Comparison of ENCODE assay signal across 20 cellular contexts in genomic region chr10:43212043-43212721, GRCh38. TPM values are rescaled to one million over a fixed set of nuclear protein-coding genes. Genes with fewer than 3 reads are reported as not detected.
DNase-seq lines count a peak whose midpoint lies in the region; ATAC-seq, FAIRE-seq and TF ChIP-seq lines count a peak whose summit lies in the region.
"Had no signal": no experiment of that assay in that cellular context is flagged by ENCODE, and none has a peak within 500 bp of the region (broad histone marks: within the 10 kb centered on the region; RNA-seq: fewer than 3 reads in every experiment).

No MANE protein-coding gene starts in this region.

- DNase-seq in right lobe of liver, result peak in 2 of 3 donors; percentile 5 to 40
- DNase-seq in HepG2 (ENCODE audit: low spot score), result no peak
- no peak for DNase-seq in neuronal stem cell (ENCODE audit: low spot score)
- DNase-seq in T-helper 17 cell, result no peak
- no peak for DNase-seq in T-helper 9 cell
- DNase-seq in ACHN, result no peak
- DNase-seq: GM23248; mesenchymal stem cell; NCI-H2029 treated with DMSO at 0.1 percent for 48 hours; NCI-H524; stimulated activated naive CD4-positive, alpha-beta T cell; transverse colon had no signal

- no peaks in the 10 kb centered on the region for H3K79me2 ChIP-seq in HepG2 (ENCODE audit: insufficient read depth, low read length)

- FAIRE-seq in HepG2 (lab: Jason Lieb, UNC), result no peak

- peak overlapping the region; percentile 87 for H4K8ac ChIP-seq in neuronal stem cell (ENCODE audit: low read depth, low read length)

- H3K27ac Mint-ChIP-seq in T-helper 17 cell, result no peak overlapping the region
- H3K27ac Mint-ChIP-seq: IgD-negative memory B cell had no signal

- H2BK15ac ChIP-seq in neuronal stem cell (ENCODE audit: low read length), result peak overlapping the region; percentile 72

- H3K18ac ChIP-seq in neuronal stem cell (ENCODE audit: low read length), result peak overlapping the region; percentile 13

- H2AFZ ChIP-seq in HepG2 (ENCODE audit: low read length) (no peak overlapping the region), neuronal stem cell (ENCODE audit: low read length) (no peak overlapping the region)
- H2AFZ ChIP-seq: GM23248 had no signal

- no peak overlapping the region for H2BK12ac ChIP-seq in neuronal stem cell (ENCODE audit: low read length)

- H3K27me3 ChIP-seq in right lobe of liver (no peaks in the 10 kb centered on the region), HepG2 (ENCODE audit: control insufficient read depth in 1 of 2, insufficient read depth in 2 of 2, low read length in 2 of 2) (peaks cover 9 to 31% of the 10 kb centered on the region in 2 experiments; a peak in 3 of 5 replicates), gastroesophageal sphincter (peaks cover 15% of the 10 kb centered on the region), neuronal stem cell (ENCODE audit: control insufficient read depth in 3 of 3, insufficient read depth in 3 of 3, low read depth in 1 of 3, low read length in 3 of 3) (peaks cover 0 to 46% (median 0%) of the 10 kb centered on the region in 3 experiments)
- H3K27me3 ChIP-seq: SJSA1, transverse colon had no signal

- H3K4me2 ChIP-seq in HepG2 (ENCODE audit: low read depth, low read length), result no peak overlapping the region
- no peak overlapping the region for H3K4me2 ChIP-seq in neuronal stem cell (ENCODE audit: insufficient read depth, low read length, poor library complexity, severe bottlenecking)

- H4K91ac ChIP-seq in neuronal stem cell (ENCODE audit: low read depth, low read length, poor library complexity), result no peak overlapping the region

- TF ChIP-seq CTCF in right lobe of liver (IDR thresholded peaks at IDR 0.05) (no peak), HepG2 (CRISPR knock-in tag; IDR thresholded peaks at IDR 0.05) (no peak), gastroesophageal sphincter (IDR thresholded peaks at IDR 0.05) (no peak)

- no TSS peak for BruUV-seq in HepG2 (replicated peaks; lab: Mats Ljungman, UMichigan)

- no peak for ATAC-seq in right lobe of liver
- ATAC-seq in HepG2, result no peak
- peak; percentile 22 for ATAC-seq in gastroesophageal sphincter
- no peak for ATAC-seq in T-helper 17 cell
- ATAC-seq in HG03196 (IDR thresholded peaks at IDR 0.05; ENCODE audit: unreplicated experiment), result no peak
- ATAC-seq: esophagus mucosa had no signal

- no peak overlapping the region for H3K4me3 ChIP-seq in right lobe of liver
- no peak overlapping the region for H3K4me3 ChIP-seq in HepG2 (replicated peaks in 1 of 3; ENCODE audit: insufficient read depth in 1 of 3, low read depth in 2 of 3, low read length in 3 of 3)
- H3K4me3 ChIP-seq in gastroesophageal sphincter, result no peak overlapping the region
- no peak overlapping the region for H3K4me3 ChIP-seq in neuronal stem cell (ENCODE audit: low read length in 2 of 2)
- H3K4me3 ChIP-seq: GM23248, SJSA1, transverse colon had no signal

- 78% methylated on average over 5 of the region's 13 CpGs for WGBS in right lobe of liver (ENCODE audit: insufficient coverage, low coverage, low lambda C conversion rate, missing lambda C conversion rate)
- 9% methylated on average over 6 of the region's 13 CpGs for WGBS in HepG2 (ENCODE audit: low lambda C conversion rate)
- 100% methylated on average over 1 of the region's 13 CpGs; no CpG with 5 or more reads in 1 of the 2 donors for WGBS in gastroesophageal sphincter (ENCODE audit: low coverage in 1 of 2), 2 donors
- WGBS in neuronal stem cell (ENCODE audit: extremely low coverage in 2 of 2, insufficient read length in 2 of 2, insufficient replicate concordance in 1 of 2), 2 donors, result no CpG with 5 or more reads among the region's 13 CpGs

- H3K27me3 Mint-ChIP-seq in T-helper 17 cell, result peaks cover 8% of the 10 kb centered on the region
- H3K27me3 Mint-ChIP-seq: CD8-positive, alpha-beta memory T cell; natural killer cell treated with Interleukin-12 subunit alpha and Interleukin-12 subunit beta and Interleukin-15 and Interleukin-18, amount 100 ng/mL, for 72 hours had no signal

- H3K4me1 ChIP-seq in right lobe of liver, result no peaks in the 10 kb centered on the region
- no peaks in the 10 kb centered on the region for H3K4me1 ChIP-seq in HepG2 (ENCODE audit: insufficient read depth, low read length)
- no peaks in the 10 kb centered on the region for H3K4me1 ChIP-seq in gastroesophageal sphincter
- peaks cover 0 to 14% of the 10 kb centered on the region in 2 donors for H3K4me1 ChIP-seq in neuronal stem cell (ENCODE audit: control insufficient read depth in 2 of 2, insufficient read depth in 1 of 2, low read depth in 1 of 2, low read length in 2 of 2)
- H3K4me1 ChIP-seq: SJSA1, transverse colon had no signal

- no peaks in the 10 kb centered on the region for H3K79me1 ChIP-seq in neuronal stem cell (ENCODE audit: low read depth, low read length)

- peak overlapping the region; percentile 47 for H2AK5ac ChIP-seq in neuronal stem cell (ENCODE audit: low read depth, low read length)

- H3K9me3 ChIP-seq in right lobe of liver, result no peaks in the 10 kb centered on the region
- H3K9me3 ChIP-seq in HepG2 (ENCODE audit: low read length), result no peaks in the 10 kb centered on the region
- no peaks in the 10 kb centered on the region for H3K9me3 ChIP-seq in gastroesophageal sphincter
- H3K9me3 ChIP-seq in neuronal stem cell (replicated peaks in 1 of 2; ENCODE audit: control insufficient read depth in 2 of 2, insufficient read depth in 1 of 2, low read depth in 1 of 2, low read length in 2 of 2), result no peaks in the 10 kb centered on the region
- no peaks in the 10 kb centered on the region for H3K9me3 ChIP-seq in T-helper 17 cell (ENCODE audit: control insufficient read depth, low read length, poor library complexity, severe bottlenecking)
- H3K9me3 ChIP-seq: SJSA1, transverse colon had no signal

- intact Hi-C loops in right lobe of liver (cut with DNase I), result no loop called here
- intact Hi-C loops in HepG2 (cut with micrococcal nuclease; ENCODE audit: unreplicated experiment), result no loop called here

- H2BK120ac ChIP-seq in neuronal stem cell (ENCODE audit: low read depth, low read length), result no peak overlapping the region

- H3K4me1 Mint-ChIP-seq in T-helper 17 cell, result no peaks in the 10 kb centered on the region
- H3K4me1 Mint-ChIP-seq: IgD-negative memory B cell had no signal

- H3K4me3 Mint-ChIP-seq in T-helper 17 cell, result no peak overlapping the region
- H3K4me3 Mint-ChIP-seq: CD8-positive, alpha-beta memory T cell; IgD-negative memory B cell; natural killer cell treated with Interleukin-12 subunit alpha and Interleukin-12 subunit beta and Interleukin-15 and Interleukin-18, amount 100 ng/mL, for 72 hours had no signal

- POLR2A ChIA-PET in HepG2 (lab: Yijun Ruan, JAX), result no interaction called here

- H3K9ac ChIP-seq in HepG2 (ENCODE audit: insufficient read depth, low read depth, low read length) (no peak overlapping the region), neuronal stem cell (ENCODE audit: low read depth, low read length, poor library complexity) (no peak overlapping the region)
- H3K9ac ChIP-seq: GM23248 had no signal

- H2BK5ac ChIP-seq in neuronal stem cell (ENCODE audit: low read length), result no peak overlapping the region

- TF ChIP-seq POLR2A in right lobe of liver (IDR thresholded peaks at IDR 0.05) (no peak), HepG2 (IDR thresholded peaks at IDR 0.05; ENCODE audit: insufficient read depth in 1 of 2, low read depth in 2 of 2, low read length in 2 of 2) (no peak), gastroesophageal sphincter (IDR thresholded peaks at IDR 0.05) (no peak)

- no peaks in the 10 kb centered on the region for H3K36me3 ChIP-seq in right lobe of liver
- H3K36me3 ChIP-seq in HepG2 (replicated peaks in 1 of 2; ENCODE audit: control insufficient read depth in 1 of 2, insufficient read depth in 2 of 2, low read length in 2 of 2), result no peaks in the 10 kb centered on the region
- no peaks in the 10 kb centered on the region for H3K36me3 ChIP-seq in gastroesophageal sphincter
- no peaks in the 10 kb centered on the region for H3K36me3 ChIP-seq in neuronal stem cell (replicated peaks in 1 of 2; ENCODE audit: control insufficient read depth in 2 of 2, insufficient read depth in 2 of 2, low read length in 2 of 2)
- H3K36me3 ChIP-seq: SJSA1, transverse colon had no signal

- H3K23ac ChIP-seq in neuronal stem cell (ENCODE audit: low read depth, low read length, poor library complexity), result no peak overlapping the region

- H3K27ac ChIP-seq in right lobe of liver, result no peak overlapping the region
- no peak overlapping the region for H3K27ac ChIP-seq in HepG2 (ENCODE audit: extremely low read length, insufficient read depth, low read length)
- peak overlapping the region in 1 of 4 donors; percentile 26 for H3K27ac ChIP-seq in gastroesophageal sphincter
- no peak overlapping the region for H3K27ac ChIP-seq in neuronal stem cell (replicated peaks; ENCODE audit: low read length)
- H3K27ac ChIP-seq: GM23248, SJSA1, transverse colon had no signal

- no peaks in the 10 kb centered on the region for H4K20me1 ChIP-seq in HepG2 (ENCODE audit: insufficient read depth, low read length)

- in situ Hi-C loops in HepG2 (cut with HindIII; ENCODE audit: extremely low pct_ligation_motif_present, low pct_unique_long_range_greater_than_20kb), result no loop called here
- in situ Hi-C loops in ACHN (cut with HindIII; ENCODE audit: low pct_ligation_motif_present, low pct_unique_long_range_greater_than_20kb, low sequenced_read_pairs), result no loop called here

- no peak for TF ChIP-seq EP300 in HepG2 (IDR thresholded peaks at IDR 0.05; ENCODE audit: low read depth in 2 of 2, low read length in 2 of 2)
- TF ChIP-seq EP300 in HepG2 (CRISPR knock-in tag; IDR thresholded peaks at IDR 0.05; ENCODE audit: borderline replicate concordance), result no peak
- TF ChIP-seq EP300 in gastroesophageal sphincter (IDR thresholded peaks at IDR 0.05), result no peak

- no peak overlapping the region for H3K4ac ChIP-seq in neuronal stem cell (ENCODE audit: low read length)

- no peaks in the 10 kb centered on the region for H3K36me3 Mint-ChIP-seq in T-helper 17 cell (ENCODE audit: low read depth)
- H3K36me3 Mint-ChIP-seq: CD8-positive, alpha-beta memory T cell; natural killer cell treated with Interleukin-12 subunit alpha and Interleukin-12 subunit beta and Interleukin-15 and Interleukin-18, amount 100 ng/mL, for 72 hours had no signal

- CTCF ChIA-PET in HepG2 (lab: Yijun Ruan, JAX; ENCODE audit: low intra/inter-chr PET ratio, low total read pairs), result no interaction called here

- no peak for TF ChIP-seq RAD21 in HepG2 (CRISPR knock-in tag; IDR thresholded peaks at IDR 0.05)

- H3K14ac ChIP-seq in neuronal stem cell (ENCODE audit: low read length), result no peak overlapping the region

RNA-seq across cellular contexts. Expression of gene RASGEF1A, which starts 54.7 kb away (rescaled TPM):
- under 1 TPM; 0.05 to 0.30 (median 0.12) TPM for total RNA-seq in right lobe of liver
- total RNA-seq in HepG2 (2016; rRNA removed; fragmentation: Illumina TruSeq; extraction: Trizol), result 0.20 and 0.39 TPM in 2 replicates
- 0.61 TPM in 1 of 2 replicates, not detected in the other for total RNA-seq in HepG2 (2016; cell fraction: cytosol; rRNA removed; fragmentation: Illumina TruSeq; extraction: Trizol; ENCODE audit: low read depth)
- total RNA-seq in HepG2 (2016; cell fraction: insoluble cytoplasmic fraction; rRNA removed; fragmentation: Illumina TruSeq; extraction: Trizol), result 0.11 and 0.51 TPM in 2 replicates
- total RNA-seq in HepG2 (2016; cell fraction: membrane; rRNA removed; fragmentation: Illumina TruSeq; extraction: Trizol), result 0.28 and 0.45 TPM in 2 replicates
- total RNA-seq in HepG2 (2016; cell fraction: nucleus; rRNA removed; fragmentation: Illumina TruSeq; extraction: Trizol), result 0.31 TPM in 1 of 2 replicates, not detected in the other
- 0.14 and 0.41 TPM in 2 replicates for polyA plus RNA-seq in HepG2 (2011; rRNA removed)
- polyA plus RNA-seq in HepG2 (2011; cell fraction: cytosol; rRNA removed), result 0.23 and 0.33 TPM in 2 replicates
- polyA plus RNA-seq in HepG2 (2011; cell fraction: nucleus; rRNA removed), result 0.34 and 0.90 TPM in 2 replicates
- 0.04 and 0.09 TPM in 2 replicates for polyA plus RNA-seq in HepG2 (2012)
- polyA plus RNA-seq in HepG2 (2016; cell fraction: cytosol; fragmentation: Illumina TruSeq; extraction: Trizol; ENCODE audit: low read depth), result 0.08 and 0.25 TPM in 2 replicates
- polyA plus RNA-seq in HepG2 (2016; cell fraction: insoluble cytoplasmic fraction; fragmentation: Illumina TruSeq; extraction: Trizol; ENCODE audit: low read depth), result 0.42 and 0.59 TPM in 2 replicates
- 0.24 and 0.30 TPM in 2 replicates for polyA plus RNA-seq in HepG2 (2016; cell fraction: membrane; fragmentation: Illumina TruSeq; extraction: Trizol; ENCODE audit: low read depth)
- polyA plus RNA-seq in HepG2 (2016; cell fraction: nucleus; fragmentation: Illumina TruSeq; extraction: Trizol; ENCODE audit: insufficient read depth, low read depth), result 0.36 and 0.65 TPM in 2 replicates
- polyA minus RNA-seq in HepG2 (2011; rRNA and poly(A)+ RNA removed; ENCODE audit: low replicate concordance), result 0.10 and 0.72 TPM in 2 replicates
- not detected in 2 replicates for polyA minus RNA-seq in HepG2 (2011; cell fraction: cytosol; rRNA and poly(A)+ RNA removed)
- 0.75 TPM in 1 of 2 replicates, not detected in the other for polyA minus RNA-seq in HepG2 (2011; cell fraction: nucleus; rRNA and poly(A)+ RNA removed)
- total RNA-seq in gastroesophageal sphincter, result 1 to 10 TPM in 3 of 4 donors, under 1 TPM in 1; 0.81 to 3.6 (median 1.5) TPM
- polyA plus RNA-seq in neuronal stem cell (2013, experiment 1 of 2), result 3.5 TPM
- 3.6 TPM for polyA plus RNA-seq in neuronal stem cell (2013, experiment 2 of 2)
- 1 to 10 TPM; 3.1 to 3.4 TPM for total RNA-seq in T-helper 17 cell
- total RNA-seq: Daoy, SJSA1 had no signal
- polyA plus RNA-seq: GM23248 had no signal

Comparison
In these comparisons a context has a peak if more than half of its experiments do, and no peak if none do; other contexts are left out.
1. DNase-seq: peak in right lobe of liver (2 of 3); none in HepG2 (single experiment), neuronal stem cell (single experiment), T-helper 17 cell (0 of 3), T-helper 9 cell (single experiment) and ACHN (single experiment).